Comparison of ENCODE assay signal across 25 cellular contexts in genomic region chr2:24330161-24330560, GRCh38. TPM values are rescaled to one million over a fixed set of nuclear protein-coding genes. Genes with fewer than 3 reads are reported as not detected.
DNase-seq lines count a peak whose midpoint lies in the region; ATAC-seq and TF ChIP-seq lines count a peak whose summit lies in the region.
"Had no signal": no experiment of that assay in that cellular context is flagged by ENCODE, and none has a peak within 500 bp of the region (broad histone marks: within the 10 kb centered on the region; RNA-seq: fewer than 3 reads in every experiment).

No MANE protein-coding gene starts in this region.

- peaks cover 5% of the 10 kb centered on the region for H3K36me3 Mint-ChIP-seq in stimulated activated naive CD8-positive, alpha-beta T cell treated with anti-CD3 and anti-CD28 coated beads, Interleukin-15, Interleukin-2, amounts not matched to agents 100 ng/mL and 50 ng/mL, for 24 hours (ENCODE audit: low read depth)
- H3K36me3 Mint-ChIP-seq in endothelial cell (ENCODE audit: low read depth, unreplicated experiment), result no peaks in the 10 kb centered on the region
- H3K36me3 Mint-ChIP-seq: neural progenitor cell had no signal

- peaks cover 56% of the 10 kb centered on the region for H3K4me1 Mint-ChIP-seq in stimulated activated naive CD8-positive, alpha-beta T cell treated with anti-CD3 and anti-CD28 coated beads, Interleukin-15, Interleukin-2, amounts not matched to agents 100 ng/mL and 50 ng/mL, for 24 hours (ENCODE audit: low read depth)
- H3K4me1 Mint-ChIP-seq in stimulated activated naive CD8-positive, alpha-beta T cell treated with anti-CD3 and anti-CD28 coated beads, Interleukin-15, amount 100 ng/mL, for 72 hours, result peaks cover 31% of the 10 kb centered on the region
- H3K4me1 Mint-ChIP-seq in endothelial cell (ENCODE audit: unreplicated experiment), result peaks cover 40% of the 10 kb centered on the region

- intact Hi-C loops in left cardiac atrium (cut with DNase I), result no loop called here

- H3K27ac Mint-ChIP-seq in stimulated activated naive CD8-positive, alpha-beta T cell treated with anti-CD3 and anti-CD28 coated beads, Interleukin-15, Interleukin-2, amounts not matched to agents 100 ng/mL and 50 ng/mL, for 24 hours, result peak overlapping the region; percentile 70
- H3K27ac Mint-ChIP-seq in stimulated activated naive CD8-positive, alpha-beta T cell treated with anti-CD3 and anti-CD28 coated beads, Interleukin-15, amount 100 ng/mL, for 72 hours, result no peak overlapping the region
- no peak overlapping the region for H3K27ac Mint-ChIP-seq in endothelial cell (ENCODE audit: unreplicated experiment)
- H3K27ac Mint-ChIP-seq: neural progenitor cell had no signal

- H3K9me3 Mint-ChIP-seq in stimulated activated naive CD8-positive, alpha-beta T cell treated with anti-CD3 and anti-CD28 coated beads, Interleukin-15, Interleukin-2, amounts not matched to agents 100 ng/mL and 50 ng/mL, for 24 hours, result no peaks in the 10 kb centered on the region
- H3K9me3 Mint-ChIP-seq in stimulated activated naive CD8-positive, alpha-beta T cell treated with anti-CD3 and anti-CD28 coated beads, Interleukin-15, amount 100 ng/mL, for 72 hours, result no peaks in the 10 kb centered on the region
- H3K9me3 Mint-ChIP-seq in endothelial cell (ENCODE audit: unreplicated experiment), result no peaks in the 10 kb centered on the region
- H3K9me3 Mint-ChIP-seq: neural progenitor cell had no signal

- H3K27me3 Mint-ChIP-seq in stimulated activated naive CD8-positive, alpha-beta T cell treated with anti-CD3 and anti-CD28 coated beads, Interleukin-15, Interleukin-2, amounts not matched to agents 100 ng/mL and 50 ng/mL, for 24 hours, result no peaks in the 10 kb centered on the region
- no peaks in the 10 kb centered on the region for H3K27me3 Mint-ChIP-seq in stimulated activated naive CD8-positive, alpha-beta T cell treated with anti-CD3 and anti-CD28 coated beads, Interleukin-15, amount 100 ng/mL, for 72 hours
- H3K27me3 Mint-ChIP-seq in endothelial cell (ENCODE audit: unreplicated experiment), result peaks cover 5% of the 10 kb centered on the region

- no peak overlapping the region for H3K4me3 Mint-ChIP-seq in stimulated activated naive CD8-positive, alpha-beta T cell treated with anti-CD3 and anti-CD28 coated beads, Interleukin-15, Interleukin-2, amounts not matched to agents 100 ng/mL and 50 ng/mL, for 24 hours
- no peak overlapping the region for H3K4me3 Mint-ChIP-seq in stimulated activated naive CD8-positive, alpha-beta T cell treated with anti-CD3 and anti-CD28 coated beads, Interleukin-15, amount 100 ng/mL, for 72 hours
- H3K4me3 Mint-ChIP-seq in endothelial cell (ENCODE audit: unreplicated experiment), result peak overlapping the region; percentile 56
- H3K4me3 Mint-ChIP-seq: neural progenitor cell had no signal

- ATAC-seq in stimulated activated naive CD8-positive, alpha-beta T cell treated with anti-CD3 and anti-CD28 coated beads, Interleukin-15, amount 100 ng/mL, for 72 hours, result no peak
- ATAC-seq in HG03354 (IDR thresholded peaks at IDR 0.05; ENCODE audit: poor library complexity, severe bottlenecking, unreplicated experiment) (peak; percentile 37), HG03108 (IDR thresholded peaks at IDR 0.05; ENCODE audit: unreplicated experiment) (no peak), left cardiac atrium (no peak)
- ATAC-seq: body of pancreas had no signal

- DNase-seq in stimulated activated naive CD8-positive, alpha-beta T cell treated with anti-CD3 and anti-CD28 coated beads, Interleukin-15, amount 100 ng/mL, for 72 hours, result no peak
- DNase-seq in endothelial cell (ENCODE audit: low spot score) (no peak), DMS 273 treated with DMSO at 0.1 percent for 48 hours (lab: John Stamatoyannopoulos, UW) (no peak), left cardiac atrium (no peak), iPS-NIHi7 (ENCODE audit: extremely low spot score) (no peak)
- DNase-seq: 8988T; activated CD4-positive, alpha-beta T cell treated with anti-CD3 and anti-CD28 coated beads, Interleukin-2, amount 50 U/mL, for 4 hours; activated naive CD4-positive, alpha-beta T cell treated with anti-CD3 and anti-CD28 coated beads, Interleukin-2, amount 50 U/mL, for 16 hours; activated T-cell treated with anti-CD3 and anti-CD28 coated beads for 4 hours; body of pancreas; C1 segment of cervical spinal cord; colonic mucosa; DMS53; hippocampal formation; kidney glomerular epithelial cell; mesendoderm; MM.1S; NCI-H1694; small intestine; stimulated activated CD8-positive, alpha-beta memory T cell treated with anti-CD3 and anti-CD28 coated beads, Interleukin-4, amount 100 ng/mL, for 48 hours; testis had no signal

- no peak for TF ChIP-seq CTCF in endothelial cell (IDR thresholded peaks at IDR 0.05; ENCODE audit: unreplicated experiment)

RNA-seq across cellular contexts. Expression of gene ITSN2, which starts 30.2 kb away (rescaled TPM):
- 73.3 TPM for total RNA-seq in endothelial cell (ENCODE audit: unreplicated experiment)
- 10 to 100 TPM; 35.8 to 41.1 TPM for total RNA-seq in left cardiac atrium
